In the genomic region with DNA sequence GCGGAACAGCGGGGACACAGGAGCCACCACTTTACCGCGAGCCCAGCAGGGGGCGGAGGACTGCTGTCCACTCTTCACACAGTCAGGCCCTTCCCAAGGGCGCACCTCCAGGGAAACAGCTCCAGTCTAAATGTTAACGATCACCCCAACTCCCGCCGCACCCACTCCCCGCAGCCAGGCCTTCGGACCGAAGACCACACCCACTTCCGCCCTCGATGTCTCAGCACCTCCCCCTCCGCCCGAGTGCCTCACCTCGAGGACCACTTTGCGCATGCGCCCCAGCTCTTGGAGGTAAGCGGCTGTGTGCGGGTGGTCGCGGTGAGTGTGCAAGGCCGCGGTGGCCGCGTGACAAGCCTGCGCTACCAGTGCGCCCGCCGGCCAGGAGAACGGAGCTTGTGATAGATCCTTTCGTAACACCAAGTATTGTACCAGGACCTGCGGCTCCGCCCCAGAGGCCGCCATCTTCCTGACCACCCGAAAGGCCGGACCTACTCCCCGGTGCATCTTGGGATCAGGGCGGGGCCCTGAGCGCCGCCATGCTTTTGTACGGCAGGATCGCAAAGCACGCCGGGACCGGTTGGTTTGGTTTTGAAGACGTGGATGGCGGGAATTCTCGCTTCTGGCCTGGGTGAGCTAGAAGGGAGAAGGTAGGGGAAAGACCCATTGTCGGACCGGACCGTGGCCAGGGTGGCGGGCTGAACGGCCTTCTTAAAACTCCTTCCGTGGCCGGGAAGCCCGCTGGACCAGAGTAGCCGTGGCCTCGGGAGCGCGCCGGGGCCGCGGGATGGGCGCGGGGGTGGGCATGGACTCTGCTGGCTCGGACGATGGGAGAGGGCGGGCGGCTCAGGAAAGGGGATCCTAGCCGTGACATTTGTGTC, we compare ENCODE assay signal across 1 cellular context.
TF ChIP-seq lines count a peak whose summit lies in the region.

A gene with protein sequence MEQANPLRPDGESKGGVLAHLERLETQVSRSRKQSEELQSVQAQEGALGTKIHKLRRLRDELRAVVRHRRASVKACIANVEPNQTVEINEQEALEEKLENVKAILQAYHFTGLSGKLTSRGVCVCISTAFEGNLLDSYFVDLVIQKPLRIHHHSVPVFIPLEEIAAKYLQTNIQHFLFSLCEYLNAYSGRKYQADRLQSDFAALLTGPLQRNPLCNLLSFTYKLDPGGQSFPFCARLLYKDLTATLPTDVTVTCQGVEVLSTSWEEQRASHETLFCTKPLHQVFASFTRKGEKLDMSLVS (plus strand): TSS at position 552 of the 878 bp plus-strand sequence. CDS start 495 bp downstream, outside the sequence.
A gene with protein sequence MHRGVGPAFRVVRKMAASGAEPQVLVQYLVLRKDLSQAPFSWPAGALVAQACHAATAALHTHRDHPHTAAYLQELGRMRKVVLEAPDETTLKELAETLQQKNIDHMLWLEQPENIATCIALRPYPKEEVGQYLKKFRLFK (minus strand): TSS at position 518 of the 878 bp plus-strand sequence. CDS start 14 bp downstream, at position 504.

TF ChIP-seq in HepG2, 621 proteins besides CTCF, POLR2A, EP300 and RAD21 (continued from another document and continues in another):
- TF ChIP-seq, protein P1, sequence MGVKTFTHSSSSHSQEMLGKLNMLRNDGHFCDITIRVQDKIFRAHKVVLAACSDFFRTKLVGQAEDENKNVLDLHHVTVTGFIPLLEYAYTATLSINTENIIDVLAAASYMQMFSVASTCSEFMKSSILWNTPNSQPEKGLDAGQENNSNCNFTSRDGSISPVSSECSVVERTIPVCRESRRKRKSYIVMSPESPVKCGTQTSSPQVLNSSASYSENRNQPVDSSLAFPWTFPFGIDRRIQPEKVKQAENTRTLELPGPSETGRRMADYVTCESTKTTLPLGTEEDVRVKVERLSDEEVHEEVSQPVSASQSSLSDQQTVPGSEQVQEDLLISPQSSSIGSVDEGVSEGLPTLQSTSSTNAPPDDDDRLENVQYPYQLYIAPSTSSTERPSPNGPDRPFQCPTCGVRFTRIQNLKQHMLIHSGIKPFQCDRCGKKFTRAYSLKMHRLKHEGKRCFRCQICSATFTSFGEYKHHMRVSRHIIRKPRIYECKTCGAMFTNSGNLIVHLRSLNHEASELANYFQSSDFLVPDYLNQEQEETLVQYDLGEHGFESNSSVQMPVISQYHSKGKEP (CRISPR knock-in tag; IDR thresholded peaks at IDR 0.05), result peak; percentile 86; the same call in 1 of the 2 replicates
- no peak for TF ChIP-seq ZNF552 (CRISPR knock-in tag; IDR thresholded peaks at IDR 0.05; ENCODE audit: borderline replicate concordance)
- TF ChIP-seq ZNF30 (CRISPR knock-in tag; IDR thresholded peaks at IDR 0.05), result no peak
- peak; percentile 68 for TF ChIP-seq FOXK1 (CRISPR knock-in tag; IDR thresholded peaks at IDR 0.05; ENCODE audit: borderline replicate concordance, low read depth)
- TF ChIP-seq, protein P2, sequence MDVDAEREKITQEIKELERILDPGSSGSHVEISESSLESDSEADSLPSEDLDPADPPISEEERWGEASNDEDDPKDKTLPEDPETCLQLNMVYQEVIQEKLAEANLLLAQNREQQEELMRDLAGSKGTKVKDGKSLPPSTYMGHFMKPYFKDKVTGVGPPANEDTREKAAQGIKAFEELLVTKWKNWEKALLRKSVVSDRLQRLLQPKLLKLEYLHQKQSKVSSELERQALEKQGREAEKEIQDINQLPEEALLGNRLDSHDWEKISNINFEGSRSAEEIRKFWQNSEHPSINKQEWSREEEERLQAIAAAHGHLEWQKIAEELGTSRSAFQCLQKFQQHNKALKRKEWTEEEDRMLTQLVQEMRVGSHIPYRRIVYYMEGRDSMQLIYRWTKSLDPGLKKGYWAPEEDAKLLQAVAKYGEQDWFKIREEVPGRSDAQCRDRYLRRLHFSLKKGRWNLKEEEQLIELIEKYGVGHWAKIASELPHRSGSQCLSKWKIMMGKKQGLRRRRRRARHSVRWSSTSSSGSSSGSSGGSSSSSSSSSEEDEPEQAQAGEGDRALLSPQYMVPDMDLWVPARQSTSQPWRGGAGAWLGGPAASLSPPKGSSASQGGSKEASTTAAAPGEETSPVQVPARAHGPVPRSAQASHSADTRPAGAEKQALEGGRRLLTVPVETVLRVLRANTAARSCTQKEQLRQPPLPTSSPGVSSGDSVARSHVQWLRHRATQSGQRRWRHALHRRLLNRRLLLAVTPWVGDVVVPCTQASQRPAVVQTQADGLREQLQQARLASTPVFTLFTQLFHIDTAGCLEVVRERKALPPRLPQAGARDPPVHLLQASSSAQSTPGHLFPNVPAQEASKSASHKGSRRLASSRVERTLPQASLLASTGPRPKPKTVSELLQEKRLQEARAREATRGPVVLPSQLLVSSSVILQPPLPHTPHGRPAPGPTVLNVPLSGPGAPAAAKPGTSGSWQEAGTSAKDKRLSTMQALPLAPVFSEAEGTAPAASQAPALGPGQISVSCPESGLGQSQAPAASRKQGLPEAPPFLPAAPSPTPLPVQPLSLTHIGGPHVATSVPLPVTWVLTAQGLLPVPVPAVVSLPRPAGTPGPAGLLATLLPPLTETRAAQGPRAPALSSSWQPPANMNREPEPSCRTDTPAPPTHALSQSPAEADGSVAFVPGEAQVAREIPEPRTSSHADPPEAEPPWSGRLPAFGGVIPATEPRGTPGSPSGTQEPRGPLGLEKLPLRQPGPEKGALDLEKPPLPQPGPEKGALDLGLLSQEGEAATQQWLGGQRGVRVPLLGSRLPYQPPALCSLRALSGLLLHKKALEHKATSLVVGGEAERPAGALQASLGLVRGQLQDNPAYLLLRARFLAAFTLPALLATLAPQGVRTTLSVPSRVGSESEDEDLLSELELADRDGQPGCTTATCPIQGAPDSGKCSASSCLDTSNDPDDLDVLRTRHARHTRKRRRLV (CRISPR knock-in tag; IDR thresholded peaks at IDR 0.05), result peak; percentile 94
- TF ChIP-seq, protein P3, sequence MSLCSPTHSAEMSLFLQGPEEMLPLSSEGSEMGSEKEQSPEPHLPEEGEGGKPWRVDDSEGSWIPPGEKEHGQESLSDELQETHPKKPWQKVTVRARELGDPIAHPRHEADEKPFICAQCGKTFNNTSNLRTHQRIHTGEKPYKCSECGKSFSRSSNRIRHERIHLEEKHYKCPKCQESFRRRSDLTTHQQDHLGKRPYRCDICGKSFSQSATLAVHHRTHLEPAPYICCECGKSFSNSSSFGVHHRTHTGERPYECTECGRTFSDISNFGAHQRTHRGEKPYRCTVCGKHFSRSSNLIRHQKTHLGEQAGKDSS (CRISPR knock-in tag; IDR thresholded peaks at IDR 0.05; ENCODE audit: borderline replicate concordance, low read depth), result peak; percentile 86
- TF ChIP-seq, protein P4, sequence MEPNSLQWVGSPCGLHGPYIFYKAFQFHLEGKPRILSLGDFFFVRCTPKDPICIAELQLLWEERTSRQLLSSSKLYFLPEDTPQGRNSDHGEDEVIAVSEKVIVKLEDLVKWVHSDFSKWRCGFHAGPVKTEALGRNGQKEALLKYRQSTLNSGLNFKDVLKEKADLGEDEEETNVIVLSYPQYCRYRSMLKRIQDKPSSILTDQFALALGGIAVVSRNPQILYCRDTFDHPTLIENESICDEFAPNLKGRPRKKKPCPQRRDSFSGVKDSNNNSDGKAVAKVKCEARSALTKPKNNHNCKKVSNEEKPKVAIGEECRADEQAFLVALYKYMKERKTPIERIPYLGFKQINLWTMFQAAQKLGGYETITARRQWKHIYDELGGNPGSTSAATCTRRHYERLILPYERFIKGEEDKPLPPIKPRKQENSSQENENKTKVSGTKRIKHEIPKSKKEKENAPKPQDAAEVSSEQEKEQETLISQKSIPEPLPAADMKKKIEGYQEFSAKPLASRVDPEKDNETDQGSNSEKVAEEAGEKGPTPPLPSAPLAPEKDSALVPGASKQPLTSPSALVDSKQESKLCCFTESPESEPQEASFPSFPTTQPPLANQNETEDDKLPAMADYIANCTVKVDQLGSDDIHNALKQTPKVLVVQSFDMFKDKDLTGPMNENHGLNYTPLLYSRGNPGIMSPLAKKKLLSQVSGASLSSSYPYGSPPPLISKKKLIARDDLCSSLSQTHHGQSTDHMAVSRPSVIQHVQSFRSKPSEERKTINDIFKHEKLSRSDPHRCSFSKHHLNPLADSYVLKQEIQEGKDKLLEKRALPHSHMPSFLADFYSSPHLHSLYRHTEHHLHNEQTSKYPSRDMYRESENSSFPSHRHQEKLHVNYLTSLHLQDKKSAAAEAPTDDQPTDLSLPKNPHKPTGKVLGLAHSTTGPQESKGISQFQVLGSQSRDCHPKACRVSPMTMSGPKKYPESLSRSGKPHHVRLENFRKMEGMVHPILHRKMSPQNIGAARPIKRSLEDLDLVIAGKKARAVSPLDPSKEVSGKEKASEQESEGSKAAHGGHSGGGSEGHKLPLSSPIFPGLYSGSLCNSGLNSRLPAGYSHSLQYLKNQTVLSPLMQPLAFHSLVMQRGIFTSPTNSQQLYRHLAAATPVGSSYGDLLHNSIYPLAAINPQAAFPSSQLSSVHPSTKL (CRISPR knock-in tag; IDR thresholded peaks at IDR 0.05), result peak; percentile 76
- TF ChIP-seq ZSCAN20 (CRISPR knock-in tag; IDR thresholded peaks at IDR 0.05; ENCODE audit: borderline replicate concordance), result 0 out of 2 replicates have a peak, but pooled peaks have one; percentile 52
- TF ChIP-seq IKZF1 (IDR thresholded peaks at IDR 0.05), result no peak
- TF ChIP-seq ZNF556 (CRISPR knock-in tag; IDR thresholded peaks at IDR 0.05; ENCODE audit: borderline replicate concordance), result peak; percentile 69; the same call in 1 of the 2 replicates
- peak in 1 of 2 experiments; percentile 98; a peak in 2 of 4 replicates for TF ChIP-seq KLF16 (CRISPR knock-in tag; IDR thresholded peaks at IDR 0.05)
- TF ChIP-seq, protein P5, sequence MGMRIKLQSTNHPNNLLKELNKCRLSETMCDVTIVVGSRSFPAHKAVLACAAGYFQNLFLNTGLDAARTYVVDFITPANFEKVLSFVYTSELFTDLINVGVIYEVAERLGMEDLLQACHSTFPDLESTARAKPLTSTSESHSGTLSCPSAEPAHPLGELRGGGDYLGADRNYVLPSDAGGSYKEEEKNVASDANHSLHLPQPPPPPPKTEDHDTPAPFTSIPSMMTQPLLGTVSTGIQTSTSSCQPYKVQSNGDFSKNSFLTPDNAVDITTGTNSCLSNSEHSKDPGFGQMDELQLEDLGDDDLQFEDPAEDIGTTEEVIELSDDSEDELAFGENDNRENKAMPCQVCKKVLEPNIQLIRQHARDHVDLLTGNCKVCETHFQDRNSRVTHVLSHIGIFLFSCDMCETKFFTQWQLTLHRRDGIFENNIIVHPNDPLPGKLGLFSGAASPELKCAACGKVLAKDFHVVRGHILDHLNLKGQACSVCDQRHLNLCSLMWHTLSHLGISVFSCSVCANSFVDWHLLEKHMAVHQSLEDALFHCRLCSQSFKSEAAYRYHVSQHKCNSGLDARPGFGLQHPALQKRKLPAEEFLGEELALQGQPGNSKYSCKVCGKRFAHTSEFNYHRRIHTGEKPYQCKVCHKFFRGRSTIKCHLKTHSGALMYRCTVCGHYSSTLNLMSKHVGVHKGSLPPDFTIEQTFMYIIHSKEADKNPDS (CRISPR knock-in tag; IDR thresholded peaks at IDR 0.05), result no peak
- TF ChIP-seq, protein P6, sequence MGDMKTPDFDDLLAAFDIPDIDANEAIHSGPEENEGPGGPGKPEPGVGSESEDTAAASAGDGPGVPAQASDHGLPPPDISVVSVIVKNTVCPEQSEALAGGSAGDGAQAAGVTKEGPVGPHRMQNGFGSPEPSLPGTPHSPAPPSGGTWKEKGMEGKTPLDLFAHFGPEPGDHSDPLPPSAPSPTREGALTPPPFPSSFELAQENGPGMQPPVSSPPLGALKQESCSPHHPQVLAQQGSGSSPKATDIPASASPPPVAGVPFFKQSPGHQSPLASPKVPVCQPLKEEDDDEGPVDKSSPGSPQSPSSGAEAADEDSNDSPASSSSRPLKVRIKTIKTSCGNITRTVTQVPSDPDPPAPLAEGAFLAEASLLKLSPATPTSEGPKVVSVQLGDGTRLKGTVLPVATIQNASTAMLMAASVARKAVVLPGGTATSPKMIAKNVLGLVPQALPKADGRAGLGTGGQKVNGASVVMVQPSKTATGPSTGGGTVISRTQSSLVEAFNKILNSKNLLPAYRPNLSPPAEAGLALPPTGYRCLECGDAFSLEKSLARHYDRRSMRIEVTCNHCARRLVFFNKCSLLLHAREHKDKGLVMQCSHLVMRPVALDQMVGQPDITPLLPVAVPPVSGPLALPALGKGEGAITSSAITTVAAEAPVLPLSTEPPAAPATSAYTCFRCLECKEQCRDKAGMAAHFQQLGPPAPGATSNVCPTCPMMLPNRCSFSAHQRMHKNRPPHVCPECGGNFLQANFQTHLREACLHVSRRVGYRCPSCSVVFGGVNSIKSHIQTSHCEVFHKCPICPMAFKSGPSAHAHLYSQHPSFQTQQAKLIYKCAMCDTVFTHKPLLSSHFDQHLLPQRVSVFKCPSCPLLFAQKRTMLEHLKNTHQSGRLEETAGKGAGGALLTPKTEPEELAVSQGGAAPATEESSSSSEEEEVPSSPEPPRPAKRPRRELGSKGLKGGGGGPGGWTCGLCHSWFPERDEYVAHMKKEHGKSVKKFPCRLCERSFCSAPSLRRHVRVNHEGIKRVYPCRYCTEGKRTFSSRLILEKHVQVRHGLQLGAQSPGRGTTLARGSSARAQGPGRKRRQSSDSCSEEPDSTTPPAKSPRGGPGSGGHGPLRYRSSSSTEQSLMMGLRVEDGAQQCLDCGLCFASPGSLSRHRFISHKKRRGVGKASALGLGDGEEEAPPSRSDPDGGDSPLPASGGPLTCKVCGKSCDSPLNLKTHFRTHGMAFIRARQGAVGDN (CRISPR knock-in tag; IDR thresholded peaks at IDR 0.05), result peak; percentile 96
- no peak for TF ChIP-seq ZFP62 (CRISPR knock-in tag; IDR thresholded peaks at IDR 0.05)
- peak; percentile 91 for TF ChIP-seq ZSCAN9 (CRISPR knock-in tag; IDR thresholded peaks at IDR 0.05; ENCODE audit: borderline replicate concordance)
- peak; percentile 59 for TF ChIP-seq HOXA5 (CRISPR knock-in tag; IDR thresholded peaks at IDR 0.05)
- TF ChIP-seq, protein P7, sequence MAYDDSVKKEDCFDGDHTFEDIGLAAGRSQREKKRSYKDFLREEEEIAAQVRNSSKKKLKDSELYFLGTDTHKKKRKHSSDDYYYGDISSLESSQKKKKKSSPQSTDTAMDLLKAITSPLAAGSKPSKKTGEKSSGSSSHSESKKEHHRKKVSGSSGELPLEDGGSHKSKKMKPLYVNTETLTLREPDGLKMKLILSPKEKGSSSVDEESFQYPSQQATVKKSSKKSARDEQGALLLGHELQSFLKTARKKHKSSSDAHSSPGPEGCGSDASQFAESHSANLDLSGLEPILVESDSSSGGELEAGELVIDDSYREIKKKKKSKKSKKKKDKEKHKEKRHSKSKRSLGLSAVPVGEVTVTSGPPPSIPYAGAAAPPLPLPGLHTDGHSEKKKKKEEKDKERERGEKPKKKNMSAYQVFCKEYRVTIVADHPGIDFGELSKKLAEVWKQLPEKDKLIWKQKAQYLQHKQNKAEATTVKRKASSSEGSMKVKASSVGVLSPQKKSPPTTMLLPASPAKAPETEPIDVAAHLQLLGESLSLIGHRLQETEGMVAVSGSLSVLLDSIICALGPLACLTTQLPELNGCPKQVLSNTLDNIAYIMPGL (CRISPR knock-in tag; IDR thresholded peaks at IDR 0.05; ENCODE audit: borderline replicate concordance in 1 of 2, low read depth in 1 of 2), result peak; percentile 96
- TF ChIP-seq SP140L (CRISPR knock-in tag; IDR thresholded peaks at IDR 0.05; ENCODE audit: borderline replicate concordance), result 0 out of 2 replicates have a peak, but pooled peaks have one; percentile 70
- TF ChIP-seq SALL2 (CRISPR knock-in tag; IDR thresholded peaks at IDR 0.05), result peak; percentile 77; the same call in 1 of the 2 replicates
- peak; percentile 71 for TF ChIP-seq NRL (CRISPR knock-in tag; IDR thresholded peaks at IDR 0.05; ENCODE audit: borderline replicate concordance)
- peak; percentile 74; the same call in 1 of the 2 replicates for TF ChIP-seq NKX3-1 (CRISPR knock-in tag; IDR thresholded peaks at IDR 0.05)
